9 cellular contexts compared by ENCODE assay signal in genomic region chr6:162907876-162908481, GRCh38.
DNase-seq lines count a peak whose midpoint lies in the region; ATAC-seq, FAIRE-seq and TF ChIP-seq lines count a peak whose summit lies in the region.
"Had no signal": no experiment of that assay in that cellular context is flagged by ENCODE, and none has a peak within 500 bp of the region (broad histone marks: within the 10 kb centered on the region; RNA-seq: fewer than 3 reads in every experiment).

No MANE protein-coding gene starts in this region.

- peaks cover 0 to 7% (median 5%) of the 10 kb centered on the region in 5 experiments for H3K9me3 Mint-ChIP-seq in brain
- peaks cover 7% of the 10 kb centered on the region for H3K9me3 Mint-ChIP-seq in nephron progenitor cell

- H3K27ac Mint-ChIP-seq in brain (no peak overlapping the region), nephron progenitor cell (no peak overlapping the region)

- TF ChIP-seq CTCF in LNCaP clone FGC (IDR thresholded peaks at IDR 0.05; ENCODE audit: control insufficient read depth, extremely low read depth, insufficient read depth), result peak; percentile 48
- TF ChIP-seq CTCF in brain (conservative IDR thresholded peaks at IDR 0.05), result peak; percentile 47 to 65
- peak; percentile 51 for TF ChIP-seq CTCF in nephron progenitor cell (IDR thresholded peaks at IDR 0.05)

- H3K27me3 Mint-ChIP-seq in brain, result no peaks in the 10 kb centered on the region
- H3K27me3 Mint-ChIP-seq in nephron progenitor cell (ENCODE audit: low read depth, poor library complexity), result no peaks in the 10 kb centered on the region

- no peak for ATAC-seq in HG02884 (IDR thresholded peaks at IDR 0.05; ENCODE audit: unreplicated experiment)
- no peak for ATAC-seq in HG03460 (IDR thresholded peaks at IDR 0.05; ENCODE audit: unreplicated experiment)

- H3K4me1 Mint-ChIP-seq in brain, result no peaks in the 10 kb centered on the region
- no peaks in the 10 kb centered on the region for H3K4me1 Mint-ChIP-seq in nephron progenitor cell

- H3K4me3 Mint-ChIP-seq in brain (no peak overlapping the region), nephron progenitor cell (no peak overlapping the region)

- peak; percentile 21 for FAIRE-seq in GM18507 (lab: Jason Lieb, UNC)

- DNase-seq in GM18507 (ENCODE audit: extremely low spot score, insufficient read length, low read depth), result no peak
- peak; percentile 15 for DNase-seq in LNCaP clone FGC (ENCODE audit: low read depth)
- DNase-seq in nephron progenitor cell, result no peak
- no peak for DNase-seq in activated CD4-positive, CD25-positive, alpha-beta regulatory T cell (lab: John Stamatoyannopoulos, UW)
- DNase-seq in NCI-H2227 (lab: John Stamatoyannopoulos, UW; ENCODE audit: unreplicated experiment), result no peak
- DNase-seq: GOT3 had no signal

- no peaks in the 10 kb centered on the region for H3K36me3 Mint-ChIP-seq in brain
- H3K36me3 Mint-ChIP-seq in nephron progenitor cell (ENCODE audit: low read depth), result no peaks in the 10 kb centered on the region

- no peak overlapping the region for H3K4me3 ChIP-seq in LNCaP clone FGC (ENCODE audit: low read depth, low read length)
